10 cellular contexts compared by ENCODE assay signal in the genomic region with DNA sequence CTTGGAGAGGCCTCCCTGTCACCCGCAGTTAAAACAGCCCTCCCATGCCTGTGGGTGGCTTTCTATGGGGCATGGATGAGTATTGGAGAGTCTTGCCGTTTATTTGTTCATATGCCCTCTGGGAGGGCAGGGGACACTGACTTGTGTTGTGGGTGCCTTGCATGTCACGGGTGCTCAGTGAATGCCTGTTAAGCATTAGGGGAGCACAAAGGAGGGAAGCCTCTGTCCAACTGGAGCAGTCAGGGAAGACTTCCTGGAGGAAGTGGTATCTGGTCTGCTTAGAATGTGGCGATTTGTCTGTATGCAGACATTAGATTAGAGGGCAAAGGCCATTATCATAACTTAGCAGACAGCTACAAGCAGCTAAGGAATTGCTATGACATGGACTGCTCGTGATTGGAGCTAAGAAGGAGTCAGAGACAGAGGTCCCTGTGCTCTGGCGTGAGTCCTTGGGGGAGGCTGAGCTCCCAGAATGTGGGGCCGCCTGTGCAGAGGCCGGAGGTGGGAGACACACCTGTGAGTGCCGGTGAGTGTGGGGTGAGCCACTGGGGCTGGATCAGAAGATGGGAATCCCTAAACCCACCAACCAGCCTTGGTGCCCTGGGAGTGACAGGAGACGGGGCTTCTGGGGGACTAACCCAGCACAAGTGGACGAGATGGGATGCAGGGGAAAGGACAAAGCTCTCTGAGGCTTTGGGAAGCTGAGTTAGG.
DNase-seq lines count a peak whose midpoint lies in the region; ATAC-seq and TF ChIP-seq lines count a peak whose summit lies in the region.
"Had no signal": no experiment of that assay in that cellular context is flagged by ENCODE, and none has a peak within 500 bp of the region (broad histone marks: within the 10 kb centered on the region; RNA-seq: fewer than 3 reads in every experiment).

No MANE protein-coding gene starts in this region.

- peak overlapping the region; percentile 1 for H2BK120ac ChIP-seq in neuronal stem cell (ENCODE audit: low read depth, low read length)

- no peak overlapping the region for H3K9ac ChIP-seq in neuronal stem cell (ENCODE audit: low read depth, low read length, poor library complexity)

- DNase-seq in RWPE1 (ENCODE audit: low spot score) (no peak), neuronal stem cell (ENCODE audit: low spot score) (no peak), NCI-H1436 treated with DMSO at 0.1 percent for 48 hours (lab: John Stamatoyannopoulos, UW) (no peak), foreskin melanocyte (no peak), NCI-H774 (lab: John Stamatoyannopoulos, UW) (no peak)
- DNase-seq in effector memory CD8-positive, alpha-beta T cell, result no peak
- no peak for DNase-seq in stimulated activated CD4-positive, alpha-beta T cell treated with anti-CD3 and anti-CD28 coated beads, Interleukin-4, amount 100 ng/mL, for 4 hours
- DNase-seq: DMS 273 treated with DMSO at 0.1 percent for 48 hours, SHP77 had no signal

- peaks cover 39 to 50% of the 10 kb centered on the region in 2 donors for H3K4me1 Mint-ChIP-seq in effector memory CD8-positive, alpha-beta T cell (ENCODE audit: low read depth in 2 of 2)

- no peak overlapping the region for H2BK15ac ChIP-seq in neuronal stem cell (ENCODE audit: low read length)

- H3K27me3 Mint-ChIP-seq in effector memory CD8-positive, alpha-beta T cell, result no peaks in the 10 kb centered on the region

- TF ChIP-seq CTCF in RWPE1 (conservative IDR thresholded peaks at IDR 0.05; ENCODE audit: low read depth), result no peak

- peak overlapping the region; percentile 93 for H3K18ac ChIP-seq in neuronal stem cell (ENCODE audit: low read length)

- H3K23ac ChIP-seq in neuronal stem cell (ENCODE audit: low read depth, low read length, poor library complexity), result no peak overlapping the region

- peak overlapping the region; percentile 83 to 86 for H3K27ac Mint-ChIP-seq in effector memory CD8-positive, alpha-beta T cell

- H4K91ac ChIP-seq in neuronal stem cell (ENCODE audit: low read depth, low read length, poor library complexity), result no peak overlapping the region

- peak; percentile 32 for ATAC-seq in effector memory CD8-positive, alpha-beta T cell (replicated peaks)

- H3K14ac ChIP-seq in neuronal stem cell (ENCODE audit: low read length), result peak overlapping the region; percentile 47

- H3K27ac ChIP-seq in ACC112 (ENCODE audit: low read depth, low read length) (peak overlapping the region; percentile 94), RWPE1 (peak overlapping the region; percentile 98), neuronal stem cell (replicated peaks; ENCODE audit: low read length) (no peak overlapping the region)

- POLR2A ChIA-PET in RWPE1 (lab: Yijun Ruan, JAX; ENCODE audit: low non-redundant PET), result interaction anchor here (0.7 kb wide), 1 partner anchor 532 kb away, joined by 3 read pairs; a partner anchor contains a TSS

- H3K36me3 ChIP-seq in ACC112 (ENCODE audit: insufficient read depth, low read length) (no peaks in the 10 kb centered on the region), neuronal stem cell (replicated peaks in 1 of 2; ENCODE audit: control insufficient read depth in 2 of 2, insufficient read depth in 2 of 2, low read length in 2 of 2) (peaks cover 0 to 1% of the 10 kb centered on the region in 2 donors)

- no peak overlapping the region for H3K4me2 ChIP-seq in neuronal stem cell (ENCODE audit: insufficient read depth, low read length, poor library complexity, severe bottlenecking)

- no CpG with 5 or more reads among the region's 11 CpGs for WGBS in neuronal stem cell (ENCODE audit: extremely low coverage in 2 of 2, insufficient read length in 2 of 2, insufficient replicate concordance in 1 of 2), 2 donors

- peaks cover 26% of the 10 kb centered on the region for H3K79me1 ChIP-seq in neuronal stem cell (ENCODE audit: low read depth, low read length)

- H3K79me2 ChIP-seq in ACC112 (ENCODE audit: control insufficient read depth, insufficient read depth, low read length, unreplicated experiment), result peaks cover 63% of the 10 kb centered on the region

- no peaks in the 10 kb centered on the region for H3K9me3 Mint-ChIP-seq in effector memory CD8-positive, alpha-beta T cell

- CTCF ChIA-PET in RWPE1 (lab: Yijun Ruan, JAX), result interaction anchor here (2.2 kb wide), 1 partner anchor 68 kb away, joined by 6 read pairs; no protein-coding TSS in a partner anchor

- H2BK12ac ChIP-seq in neuronal stem cell (ENCODE audit: low read length), result no peak overlapping the region

- H3K4me1 ChIP-seq in ACC112 (ENCODE audit: control insufficient read depth, insufficient read depth, low read length, unreplicated experiment) (peaks cover 86% of the 10 kb centered on the region), neuronal stem cell (ENCODE audit: control insufficient read depth in 2 of 2, insufficient read depth in 1 of 2, low read depth in 1 of 2, low read length in 2 of 2) (peaks cover 33 to 41% of the 10 kb centered on the region in 2 donors)

- peak overlapping the region; percentile 88 for H2AK5ac ChIP-seq in neuronal stem cell (ENCODE audit: low read depth, low read length)

- H2AFZ ChIP-seq in ACC112 (ENCODE audit: low read length, unreplicated experiment) (no peak overlapping the region), neuronal stem cell (ENCODE audit: low read length) (no peak overlapping the region)

- H3K4me3 ChIP-seq in ACC112 (ENCODE audit: low read depth, low read length), result no peak overlapping the region
- H3K4me3 ChIP-seq in neuronal stem cell (ENCODE audit: low read length in 2 of 2), result no peak overlapping the region

- no peak overlapping the region for H4K8ac ChIP-seq in neuronal stem cell (ENCODE audit: low read depth, low read length)

- peak overlapping the region in 1 of 2 donors; percentile 49 for H3K4me3 Mint-ChIP-seq in effector memory CD8-positive, alpha-beta T cell

- no peaks in the 10 kb centered on the region for H3K9me3 ChIP-seq in neuronal stem cell (replicated peaks in 1 of 2; ENCODE audit: control insufficient read depth in 2 of 2, insufficient read depth in 1 of 2, low read depth in 1 of 2, low read length in 2 of 2)

- no peak overlapping the region for H3K4ac ChIP-seq in neuronal stem cell (ENCODE audit: low read length)

- H3K36me3 Mint-ChIP-seq in effector memory CD8-positive, alpha-beta T cell (ENCODE audit: insufficient read depth), result peaks cover 8% of the 10 kb centered on the region

- H3K27me3 ChIP-seq in ACC112 (ENCODE audit: insufficient read depth, low read length) (no peaks in the 10 kb centered on the region), neuronal stem cell (ENCODE audit: control insufficient read depth in 3 of 3, insufficient read depth in 3 of 3, low read depth in 1 of 3, low read length in 3 of 3) (no peaks in the 10 kb centered on the region)

- peak overlapping the region; percentile 62 for H2BK5ac ChIP-seq in neuronal stem cell (ENCODE audit: low read length)
